Comparison of ENCODE assay signal across 23 cellular contexts in the genomic region with DNA sequence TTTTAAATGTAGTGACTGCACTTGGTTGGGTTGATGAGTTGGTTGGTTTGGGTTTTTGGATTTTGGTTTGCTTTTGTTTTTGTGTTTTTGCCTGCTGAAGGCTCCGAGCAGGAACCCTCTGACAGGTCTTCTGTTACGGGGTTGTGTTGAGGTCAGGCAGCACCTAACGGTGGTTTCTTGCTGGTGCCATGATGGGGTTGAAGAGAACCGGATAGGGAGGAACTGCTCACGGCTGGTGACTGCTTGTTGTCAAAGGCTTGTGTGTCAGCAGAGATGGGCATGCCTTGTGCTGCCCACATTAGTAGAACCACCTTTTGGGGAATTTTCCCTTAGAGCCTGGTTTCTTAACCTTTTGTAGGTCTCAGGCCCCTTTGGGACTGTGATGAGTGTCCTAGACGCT. TPM values are rescaled to one million over a fixed set of nuclear protein-coding genes. Genes with fewer than 3 reads are reported as not detected.
DNase-seq lines count a peak whose midpoint lies in the region; ATAC-seq and TF ChIP-seq lines count a peak whose summit lies in the region.
"Had no signal": no experiment of that assay in that cellular context is flagged by ENCODE, and none has a peak within 500 bp of the region (broad histone marks: within the 10 kb centered on the region; RNA-seq: fewer than 3 reads in every experiment).

No MANE protein-coding gene starts in this region.

- CTCF ChIA-PET in CD8-positive, alpha-beta memory T cell (lab: Charles Lee): no interaction called here

- H3K4me1 Mint-ChIP-seq in T-helper 2 cell treated with Interferon-gamma antibody and Interleukin-4, amounts not matched to agents 5 μg/mL and 100 μg/mL, for 36 hours (ENCODE audit: low read depth): peaks cover 7% of the 10 kb centered on the region
- H3K4me1 Mint-ChIP-seq in CD8-positive, alpha-beta memory T cell: peaks cover 12 to 27% (median 23%) of the 10 kb centered on the region in 3 donors
- H3K4me1 Mint-ChIP-seq in effector memory CD8-positive, alpha-beta T cell (ENCODE audit: low read depth in 2 of 2): peaks cover 15 to 22% of the 10 kb centered on the region in 2 donors

- POLR2A ChIA-PET in CD8-positive, alpha-beta memory T cell (lab: Charles Lee): no interaction called here

- peaks cover 35% of the 10 kb centered on the region for H3K79me2 ChIP-seq in osteoblast (ENCODE audit: insufficient read depth, low read length)

- no peaks in the 10 kb centered on the region for H3K9me3 Mint-ChIP-seq in T-helper 2 cell treated with Interferon-gamma antibody and Interleukin-4, amounts not matched to agents 5 μg/mL and 100 μg/mL, for 36 hours
- no peaks in the 10 kb centered on the region for H3K9me3 Mint-ChIP-seq in CD8-positive, alpha-beta memory T cell
- no peaks in the 10 kb centered on the region for H3K9me3 Mint-ChIP-seq in effector memory CD8-positive, alpha-beta T cell
- H3K9me3 Mint-ChIP-seq: CD4-positive, alpha-beta T cell had no signal

- H3K36me3 ChIP-seq in CD8-positive, alpha-beta memory T cell (ENCODE audit: insufficient read depth, low read length): peaks cover 33% of the 10 kb centered on the region
- H3K36me3 ChIP-seq in osteoblast (ENCODE audit: insufficient read depth, low read length): peaks cover 68% of the 10 kb centered on the region

- no peak overlapping the region for H3K27ac ChIP-seq in CD8-positive, alpha-beta memory T cell (ENCODE audit: low read depth, low read length)
- no peak overlapping the region for H3K27ac ChIP-seq in osteoblast (ENCODE audit: low read depth, low read length)
- H3K27ac ChIP-seq: 22Rv1, GM23248 had no signal

- H3K27ac Mint-ChIP-seq in T-helper 2 cell treated with Interferon-gamma antibody and Interleukin-4, amounts not matched to agents 5 μg/mL and 100 μg/mL, for 36 hours: peak overlapping the region; percentile 49
- H3K27ac Mint-ChIP-seq in CD8-positive, alpha-beta memory T cell: peak overlapping the region in 6 of 8 donors; percentile 9 to 85 (median 42)
- peak overlapping the region; percentile 61 to 80 for H3K27ac Mint-ChIP-seq in effector memory CD8-positive, alpha-beta T cell
- H3K27ac Mint-ChIP-seq: CD4-positive, alpha-beta T cell had no signal

- H3K36me3 Mint-ChIP-seq in T-helper 2 cell treated with Interferon-gamma antibody and Interleukin-4, amounts not matched to agents 5 μg/mL and 100 μg/mL, for 36 hours (ENCODE audit: low read depth): peaks cover 37% of the 10 kb centered on the region
- peaks cover 17 to 58% (median 23%) of the 10 kb centered on the region in 3 donors for H3K36me3 Mint-ChIP-seq in CD8-positive, alpha-beta memory T cell
- peaks cover 45% of the 10 kb centered on the region for H3K36me3 Mint-ChIP-seq in effector memory CD8-positive, alpha-beta T cell (ENCODE audit: insufficient read depth)

- no peaks in the 10 kb centered on the region for H3K9me3 ChIP-seq in CD8-positive, alpha-beta memory T cell (ENCODE audit: low read length)
- H3K9me3 ChIP-seq in osteoblast (ENCODE audit: low read depth, low read length): no peaks in the 10 kb centered on the region
- H3K9me3 ChIP-seq: Caco-2 had no signal

- peaks cover 6% of the 10 kb centered on the region for H3K4me1 ChIP-seq in CD8-positive, alpha-beta memory T cell (ENCODE audit: insufficient read depth, low read length)
- peaks cover 13% of the 10 kb centered on the region for H3K4me1 ChIP-seq in osteoblast (ENCODE audit: insufficient read depth, low read length)
- H3K4me1 ChIP-seq: Caco-2 had no signal

- no peak overlapping the region for H2AFZ ChIP-seq in osteoblast (ENCODE audit: low read length)
- H2AFZ ChIP-seq: GM23248 had no signal

- peak; percentile 47 for ATAC-seq in effector memory CD8-positive, alpha-beta T cell (replicated peaks)
- ATAC-seq: K562 had no signal

- no peak overlapping the region for H3K4me3 ChIP-seq in CD8-positive, alpha-beta memory T cell (ENCODE audit: low read length)
- H3K4me3 ChIP-seq in osteoblast (ENCODE audit: insufficient read depth, low read length): no peak overlapping the region
- H3K4me3 ChIP-seq: GM23248, K562 had no signal

- H3K4me3 Mint-ChIP-seq in T-helper 2 cell treated with Interferon-gamma antibody and Interleukin-4, amounts not matched to agents 5 μg/mL and 100 μg/mL, for 36 hours: no peak overlapping the region
- H3K4me3 Mint-ChIP-seq in CD8-positive, alpha-beta memory T cell: no peak overlapping the region
- H3K4me3 Mint-ChIP-seq in effector memory CD8-positive, alpha-beta T cell: no peak overlapping the region
- H3K4me3 Mint-ChIP-seq: CD4-positive, alpha-beta T cell had no signal

- no peak for TF ChIP-seq CTCF in osteoblast (IDR thresholded peaks at IDR 0.05; ENCODE audit: extremely low read depth, low read depth, low read length)

- H3K27me3 ChIP-seq in CD8-positive, alpha-beta memory T cell (ENCODE audit: insufficient read depth, low read length, poor library complexity, severe bottlenecking): no peaks in the 10 kb centered on the region
- H3K27me3 ChIP-seq in osteoblast (ENCODE audit: insufficient read depth, low read length): no peaks in the 10 kb centered on the region

- H4K20me1 ChIP-seq in osteoblast (ENCODE audit: insufficient read depth, low read length): peaks cover 64% of the 10 kb centered on the region

- DNase-seq in T-helper 2 cell treated with Interferon-gamma antibody and Interleukin-4, amounts not matched to agents 5 μg/mL and 100 μg/mL, for 36 hours (ENCODE audit: low spot score): no peak
- DNase-seq in T-helper 2 cell: no peak
- no peak for DNase-seq in CD8-positive, alpha-beta memory T cell
- DNase-seq in effector memory CD8-positive, alpha-beta T cell: no peak
- DNase-seq in osteoblast (ENCODE audit: insufficient read length, low spot score, missing footprints): peak; percentile 67
- DNase-seq in amygdala (lab: John Stamatoyannopoulos, UW): no peak
- DNase-seq in NCI-H128 (lab: John Stamatoyannopoulos, UW; ENCODE audit: unreplicated experiment): no peak
- DNase-seq in COR-L47 (lab: John Stamatoyannopoulos, UW): no peak
- DNase-seq: Caco-2; CD4-positive, alpha-beta T cell; GM23248; H7; Kasumi-1; NCI-H1092 treated with DMSO at 0.1 percent for 48 hours; NCI-H1436 treated with DMSO at 0.1 percent for 48 hours; NCI-H187 treated with DMSO at 0.1 percent for 48 hours; NCI-H2171 treated with DMSO at 0.1 percent for 48 hours; NCI-H345; NCI-H510A treated with DMSO at 0.1 percent for 48 hours; NCI-H748 treated with DMSO at 0.1 percent for 48 hours; Right ventricle myocardium superior had no signal

- no peak overlapping the region for H3K4me2 ChIP-seq in osteoblast (ENCODE audit: insufficient read depth, low read length)

- H3K27me3 Mint-ChIP-seq in T-helper 2 cell treated with Interferon-gamma antibody and Interleukin-4, amounts not matched to agents 5 μg/mL and 100 μg/mL, for 36 hours (ENCODE audit: low read depth): no peaks in the 10 kb centered on the region
- H3K27me3 Mint-ChIP-seq in CD8-positive, alpha-beta memory T cell: no peaks in the 10 kb centered on the region
- no peaks in the 10 kb centered on the region for H3K27me3 Mint-ChIP-seq in effector memory CD8-positive, alpha-beta T cell
- H3K27me3 Mint-ChIP-seq: CD4-positive, alpha-beta T cell had no signal

RNA-seq across cellular contexts. Expression of a gene that starts 42.0 kb away (rescaled TPM):
- total RNA-seq in CD8-positive, alpha-beta memory T cell: 10 to 100 TPM; 44.5 to 44.6 TPM
- 6.6 TPM for polyA plus RNA-seq in CD8-positive, alpha-beta memory T cell
- total RNA-seq in osteoblast: 76.6 and 86.5 TPM in 2 replicates
